In genomic region chr12:44367916-44368315, GRCh38 we compare ENCODE assay signal across 7 cellular contexts.
"Had no signal": no experiment of that assay in that cellular context is flagged by ENCODE, and none has a peak within 500 bp of the region (broad histone marks: within the 10 kb centered on the region; RNA-seq: fewer than 3 reads in every experiment).

No MANE protein-coding gene starts in this region.

- H3K4me1 ChIP-seq: HAP-1 had no signal

- FAIRE-seq: HTR-8/SVneo had no signal

- H3K36me3 ChIP-seq: HAP-1 had no signal

- H3K9me3 ChIP-seq: HAP-1 had no signal

- ATAC-seq: HCT116 had no signal

- H3K4me3 ChIP-seq: GM23248, HAP-1 had no signal

- DNase-seq: GM23248, GOT3, H7, IMR-90 had no signal

- H3K27ac ChIP-seq: GM23248 had no signal

- H2AFZ ChIP-seq: GM23248 had no signal
